Comparison of ENCODE assay signal across 9 cellular contexts in the genomic region with DNA sequence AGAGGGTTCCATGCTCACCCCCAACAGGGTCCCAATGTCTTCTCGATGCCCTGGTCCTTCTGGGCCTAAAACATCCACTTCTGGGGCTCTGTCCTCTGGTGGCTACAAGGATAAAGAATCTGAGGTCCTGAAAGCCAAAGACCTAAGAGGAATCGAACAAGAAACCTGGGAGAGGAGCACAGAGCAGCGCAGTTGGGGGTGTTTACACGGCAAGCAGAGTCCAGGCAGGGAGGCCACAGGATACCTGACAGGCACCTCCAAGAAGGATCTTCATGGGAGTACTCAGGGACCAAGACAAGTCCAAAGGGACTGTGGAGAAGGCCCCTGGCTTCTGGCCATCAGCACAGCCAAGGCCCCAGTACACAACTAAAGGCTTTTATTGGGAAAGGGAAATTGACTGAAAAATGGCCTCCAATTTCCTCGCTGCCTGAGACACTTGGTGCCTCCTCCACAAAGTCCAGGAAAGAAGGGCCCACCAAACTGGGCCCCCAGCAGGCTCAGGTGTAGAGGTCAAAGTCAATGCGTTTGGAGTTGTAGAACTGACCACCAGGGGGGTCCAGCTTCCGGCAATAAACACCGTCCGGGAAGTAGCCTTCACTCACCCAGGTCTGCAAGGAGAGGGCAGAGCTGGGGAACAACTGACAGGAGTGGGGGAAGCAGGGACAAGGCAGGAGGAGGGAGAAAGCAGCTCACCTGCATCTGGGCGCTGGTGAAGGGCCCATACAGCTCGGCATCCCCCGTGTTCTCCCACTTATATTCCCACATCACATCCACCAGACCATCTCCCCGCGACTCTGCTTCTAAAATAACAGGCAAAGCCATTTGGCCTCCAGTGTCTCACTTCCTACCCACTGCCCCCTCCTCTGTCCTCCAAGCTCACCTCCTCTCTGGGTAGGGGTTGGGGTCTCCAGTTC. TPM values are rescaled to one million over a fixed set of nuclear protein-coding genes. Genes with fewer than 3 reads are reported as not detected.
DNase-seq lines count a peak whose midpoint lies in the region; ATAC-seq and TF ChIP-seq lines count a peak whose summit lies in the region.
"Had no signal": no experiment of that assay in that cellular context is flagged by ENCODE, and none has a peak within 500 bp of the region (broad histone marks: within the 10 kb centered on the region; RNA-seq: fewer than 3 reads in every experiment).

No MANE protein-coding gene starts in this region.

- no peaks in the 10 kb centered on the region for H3K9me3 Mint-ChIP-seq in activated CD8-positive, alpha-beta memory T cell treated with anti-CD3 and anti-CD28 coated beads, Interleukin-2, amount 10 ng/mL, durations not matched to agents 7 days and 5 days (ENCODE audit: low read depth)

- H3K27me3 ChIP-seq in adrenal gland (no peaks in the 10 kb centered on the region), right lobe of liver (no peaks in the 10 kb centered on the region)

- H3K27ac Mint-ChIP-seq in activated CD8-positive, alpha-beta memory T cell treated with anti-CD3 and anti-CD28 coated beads, Interleukin-2, amount 10 ng/mL, durations not matched to agents 7 days and 5 days: no peak overlapping the region

- H3K27me3 Mint-ChIP-seq in activated CD8-positive, alpha-beta memory T cell treated with anti-CD3 and anti-CD28 coated beads, Interleukin-2, amount 10 ng/mL, durations not matched to agents 7 days and 5 days: no peaks in the 10 kb centered on the region

- H3K4me3 ChIP-seq in adrenal gland (no peak overlapping the region), right lobe of liver (no peak overlapping the region)

- H3K9me3 ChIP-seq in adrenal gland (replicated peaks in 1 of 3): no peaks in the 10 kb centered on the region
- no peaks in the 10 kb centered on the region for H3K9me3 ChIP-seq in right lobe of liver

- H3K36me3 ChIP-seq in adrenal gland (replicated peaks in 1 of 2): peaks cover 0 to 43% of the 10 kb centered on the region in 2 donors
- H3K36me3 ChIP-seq in right lobe of liver: peaks cover 0 to 11% (median 0%) of the 10 kb centered on the region in 4 donors

- peak overlapping the region; percentile 13 for H3K4me3 Mint-ChIP-seq in activated CD8-positive, alpha-beta memory T cell treated with anti-CD3 and anti-CD28 coated beads, Interleukin-2, amount 10 ng/mL, durations not matched to agents 7 days and 5 days

- DNase-seq in activated CD8-positive, alpha-beta memory T cell treated with anti-CD3 and anti-CD28 coated beads, Interleukin-2, amount 10 ng/mL, durations not matched to agents 7 days and 5 days: no peak
- no peak for DNase-seq in activated CD8-positive, alpha-beta memory T cell treated with anti-CD3 and anti-CD28 coated beads for 24 hours
- DNase-seq in adrenal gland: peak in 2 of 7 donors; percentile 26 to 40
- DNase-seq in right lobe of liver: no peak
- DNase-seq in substantia nigra (lab: John Stamatoyannopoulos, UW): no peak
- DNase-seq in dedifferentiated amniotic fluid mesenchymal stem cell (ENCODE audit: extremely low spot score): no peak
- no peak for DNase-seq in T1000 (lab: John Stamatoyannopoulos, UW)
- DNase-seq: NCI-H1092 had no signal

- H3K4me1 Mint-ChIP-seq in activated CD8-positive, alpha-beta memory T cell treated with anti-CD3 and anti-CD28 coated beads, Interleukin-2, amount 10 ng/mL, durations not matched to agents 7 days and 5 days: peaks cover 73% of the 10 kb centered on the region

- WGBS in adrenal gland, 4 donors: 75 to 81% (median 78%) methylated on average over 13 to 14 of the region's 14 CpGs
- WGBS in right lobe of liver (ENCODE audit: insufficient coverage, low coverage, low lambda C conversion rate, missing lambda C conversion rate): 82% methylated on average over 5 of the region's 14 CpGs

- H3K4me1 ChIP-seq in adrenal gland (replicated peaks in 1 of 2) (peaks cover 42 to 44% of the 10 kb centered on the region in 2 donors), right lobe of liver (peaks cover 0 to 43% (median 19%) of the 10 kb centered on the region in 4 donors)

- peaks cover 29% of the 10 kb centered on the region for H3K36me3 Mint-ChIP-seq in activated CD8-positive, alpha-beta memory T cell treated with anti-CD3 and anti-CD28 coated beads, Interleukin-2, amount 10 ng/mL, durations not matched to agents 7 days and 5 days

- H3K27ac ChIP-seq in adrenal gland: peak overlapping the region; percentile 3 to 98 (median 88)
- peak overlapping the region in 2 of 3 donors; percentile 26 to 34 for H3K27ac ChIP-seq in right lobe of liver
- H3K27ac ChIP-seq in substantia nigra (ENCODE audit: low read depth, low read length, poor library complexity, severe bottlenecking): peak overlapping the region; percentile 78

- ATAC-seq in activated CD8-positive, alpha-beta memory T cell treated with anti-CD3 and anti-CD28 coated beads, Interleukin-2, amount 10 ng/mL, durations not matched to agents 7 days and 5 days: no peak
- no peak for ATAC-seq in right lobe of liver
- no peak for ATAC-seq in GM19035 (IDR thresholded peaks at IDR 0.05; ENCODE audit: unreplicated experiment)

- intact Hi-C loops in adrenal gland (cut with DNase I): no loop called here
- intact Hi-C loops in right lobe of liver (cut with DNase I): no loop called here

- no peak for TF ChIP-seq POLR2A in adrenal gland (IDR thresholded peaks at IDR 0.05)
- TF ChIP-seq POLR2A in right lobe of liver (IDR thresholded peaks at IDR 0.05): no peak

- CTCF ChIA-PET in activated CD8-positive, alpha-beta memory T cell treated with anti-CD3 and anti-CD28 coated beads, Interleukin-2, amount 10 ng/mL, durations not matched to agents 7 days and 5 days (lab: Charles Lee): interaction anchor here (1.7 kb wide), 1 partner anchor 11 kb away, joined by 3 read pairs; no protein-coding TSS in a partner anchor

- TF ChIP-seq CTCF in adrenal gland (IDR thresholded peaks at IDR 0.05) (peak in 1 of 6 experiments; percentile 7), right lobe of liver (IDR thresholded peaks at IDR 0.05) (no peak)

RNA-seq across cellular contexts. Expression of gene CD2BP2, which starts 2.4 kb away (rescaled TPM):
- total RNA-seq in activated CD8-positive, alpha-beta memory T cell treated with anti-CD3 and anti-CD28 coated beads, Interleukin-2, amount 10 ng/mL, durations not matched to agents 7 days and 5 days: 10 to 100 TPM; 70.0 to 94.9 TPM
- total RNA-seq in adrenal gland (10 to 100 TPM; 27.5 to 95.8 (median 80.3) TPM), right lobe of liver (10 to 100 TPM; 14.8 to 23.8 (median 18.2) TPM)
- 10 to 100 TPM; 53.5 to 95.6 (median 58.0) TPM for polyA plus RNA-seq in adrenal gland

RNA-seq across cellular contexts. Expression of gene TBC1D10B, which starts 17.5 kb away (rescaled TPM):
- 10 to 100 TPM; 84.1 to 87.3 TPM for total RNA-seq in activated CD8-positive, alpha-beta memory T cell treated with anti-CD3 and anti-CD28 coated beads, Interleukin-2, amount 10 ng/mL, durations not matched to agents 7 days and 5 days
- total RNA-seq in adrenal gland (10 to 100 TPM; 37.6 to 67.7 (median 45.4) TPM), right lobe of liver (10 to 100 TPM in 3 of 6 experiments, 1 to 10 TPM in 3; 7.9 to 12.3 (median 10.6) TPM)
- polyA plus RNA-seq in adrenal gland: 10 to 100 TPM; 33.7 to 65.4 (median 44.3) TPM

RNA-seq across cellular contexts. Expression of gene MYL11, which starts 21.9 kb away (rescaled TPM):
- 1 to 10 TPM in 1 of 2 experiments, not detected in 1; 1.0 TPM for total RNA-seq in activated CD8-positive, alpha-beta memory T cell treated with anti-CD3 and anti-CD28 coated beads, Interleukin-2, amount 10 ng/mL, durations not matched to agents 7 days and 5 days
- 1 to 10 TPM in 1 of 8 donors, not detected in 7; 2.9 TPM for total RNA-seq in adrenal gland
- 1 to 10 TPM in 1 of 3 donors, not detected in 2; 2.7 TPM for polyA plus RNA-seq in adrenal gland
- total RNA-seq in right lobe of liver: 1 to 10 TPM in 1 of 6 experiments, not detected in 5; 1.4 TPM

RNA-seq across cellular contexts. Expression of gene SEPTIN1, which starts 29.6 kb away (rescaled TPM):
- total RNA-seq in activated CD8-positive, alpha-beta memory T cell treated with anti-CD3 and anti-CD28 coated beads, Interleukin-2, amount 10 ng/mL, durations not matched to agents 7 days and 5 days: 100 to 1,000 TPM; 259 to 278 TPM
- 1 to 10 TPM in 7 of 8 donors, not detected in 1; 1.0 to 5.5 (median 2.8) TPM for total RNA-seq in adrenal gland
- 10 to 100 TPM in 1 of 3 donors, 1 to 10 TPM in 1, under 1 TPM in 1; 0.75 to 19.8 (median 9.3) TPM for polyA plus RNA-seq in adrenal gland
- 1 to 10 TPM in 3 of 6 experiments, under 1 TPM in 3; 0.12 to 1.7 (median 0.93) TPM for total RNA-seq in right lobe of liver

RNA-seq across cellular contexts. Expression of gene ZNF48, which starts 42.5 kb away (rescaled TPM):
- total RNA-seq in activated CD8-positive, alpha-beta memory T cell treated with anti-CD3 and anti-CD28 coated beads, Interleukin-2, amount 10 ng/mL, durations not matched to agents 7 days and 5 days: 10 to 100 TPM; 13.7 to 15.6 TPM
- total RNA-seq in adrenal gland: 10 to 100 TPM in 3 of 8 donors, 1 to 10 TPM in 5; 7.3 to 23.8 (median 9.0) TPM
- 1 to 10 TPM; 2.6 to 5.6 (median 4.2) TPM for polyA plus RNA-seq in adrenal gland
- 1 to 10 TPM; 2.9 to 4.3 (median 3.9) TPM for total RNA-seq in right lobe of liver

Comparison
In these comparisons a context has a peak if more than half of its experiments do, and no peak if none do; other contexts are left out.
1. H3K27ac ChIP-seq: peak in every context shown above with its lines; median percentile 88 in adrenal gland; 78 in substantia nigra; 30 in right lobe of liver.